ENCODE assay signal across 11 cellular contexts in genomic region chr9:99383536-99383935, GRCh38.
"Had no signal": no experiment of that assay in that cellular context is flagged by ENCODE, and none has a peak within 500 bp of the region (broad histone marks: within the 10 kb centered on the region; RNA-seq: fewer than 3 reads in every experiment).

No MANE protein-coding gene starts in this region.

- ATAC-seq: GM23338, HCT116 had no signal

- H3K36me3 ChIP-seq: HAP-1 had no signal

- H2AFZ ChIP-seq: GM23248, GM23338 had no signal

- H3K27ac ChIP-seq: GM23248 had no signal

- DNase-seq: GM23248, GOT3, H7, H9, HCEC 1CT, HFFc6 had no signal

- H3K4me3 ChIP-seq: GM23248, GM23338, HAP-1 had no signal

- H3K9me3 ChIP-seq: HAP-1 had no signal

- H3K9ac ChIP-seq: GM23248 had no signal

- H3K4me2 ChIP-seq: GM23338 had no signal

- FAIRE-seq: H1, H54 had no signal
